In the genomic region with DNA sequence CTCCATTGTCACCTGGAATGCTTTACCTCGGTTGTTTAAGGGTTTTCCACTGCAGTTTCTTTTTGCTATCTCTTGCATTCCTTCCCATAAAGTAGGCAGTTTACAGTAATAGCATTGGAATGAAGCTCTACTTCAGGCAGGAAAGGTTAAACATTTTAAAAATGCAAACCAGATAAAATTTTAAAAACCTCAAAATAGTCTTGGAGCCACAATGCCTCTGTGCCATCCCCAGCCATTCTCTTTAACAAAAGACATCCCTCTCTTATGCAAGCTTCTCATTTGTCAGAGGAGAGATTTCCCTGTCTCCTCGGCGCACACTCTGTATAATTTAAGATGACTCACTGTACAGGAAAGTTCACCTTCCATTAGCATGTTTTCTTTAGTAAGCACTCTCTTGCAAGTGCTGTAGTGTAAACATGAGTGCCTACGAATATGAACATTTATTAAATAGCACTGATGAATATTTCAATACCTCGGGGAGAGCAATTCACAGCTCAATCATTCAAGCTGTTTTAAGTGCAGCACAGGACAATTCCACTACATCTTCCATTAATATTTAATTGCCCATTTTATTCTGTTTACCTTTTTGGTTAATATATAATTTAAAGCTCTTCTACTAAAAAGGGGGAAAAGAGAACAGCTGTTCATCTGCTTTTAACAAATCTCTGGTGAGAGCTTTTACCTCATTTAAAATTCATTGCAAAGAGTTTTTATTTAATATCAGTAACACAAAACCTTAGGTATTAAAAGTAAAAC, we compare ENCODE assay signal across 11 cellular contexts.
DNase-seq lines count a peak whose midpoint lies in the region; FAIRE-seq and TF ChIP-seq lines count a peak whose summit lies in the region.
"Had no signal": no experiment of that assay in that cellular context is flagged by ENCODE, and none has a peak within 500 bp of the region (broad histone marks: within the 10 kb centered on the region; RNA-seq: fewer than 3 reads in every experiment).

No MANE protein-coding gene starts in this region.

- no peaks in the 10 kb centered on the region for H3K9me3 ChIP-seq in mesodermal cell (ENCODE audit: control insufficient read depth, low read length)
- no peaks in the 10 kb centered on the region for H3K9me3 ChIP-seq in kidney (ENCODE audit: control insufficient read depth in 1 of 2, low read length in 2 of 2)

- peak; percentile 14 for DNase-seq in COLO668 (lab: John Stamatoyannopoulos, UW; ENCODE audit: unreplicated experiment)
- peak; percentile 44 for DNase-seq in NCI-H1105 (lab: John Stamatoyannopoulos, UW)
- peak; percentile 81 for DNase-seq in astrocyte of the spinal cord (ENCODE audit: low read depth, low spot score)
- no peak for DNase-seq in frontal cortex (ENCODE audit: low spot score in 2 of 2)
- DNase-seq in activated gamma-delta T cell (lab: John Stamatoyannopoulos, UW), result no peak
- no peak for DNase-seq in kidney
- DNase-seq in cerebellum (ENCODE audit: low spot score), result no peak
- DNase-seq: posterior cingulate gyrus had no signal

- H3K9ac ChIP-seq in kidney (ENCODE audit: low read length in 2 of 2), result no peak overlapping the region

- FAIRE-seq in frontal cortex (lab: Jason Lieb, UNC) (no peak), kidney (lab: Jason Lieb, UNC) (no peak)
- FAIRE-seq: G401.6, TTC549 had no signal

- H3K4me3 ChIP-seq in astrocyte of the spinal cord (ENCODE audit: low read depth, low read length) (no peak overlapping the region), mesodermal cell (ENCODE audit: extremely low read depth, insufficient read depth, low read length, poor library complexity, severe bottlenecking) (no peak overlapping the region), kidney (ENCODE audit: low read length in 2 of 2) (no peak overlapping the region)

- in situ Hi-C loops in astrocyte of the spinal cord (cut with HindIII; ENCODE audit: low sequenced_read_pairs), result no loop called here

- peaks cover 14% of the 10 kb centered on the region for H3K4me1 ChIP-seq in mesodermal cell (ENCODE audit: control insufficient read depth, insufficient read depth, low read length, poor library complexity, severe bottlenecking)
- no peaks in the 10 kb centered on the region for H3K4me1 ChIP-seq in kidney (ENCODE audit: control insufficient read depth in 1 of 2, insufficient read depth in 1 of 2, low read depth in 1 of 2, low read length in 2 of 2)

- H3K27ac ChIP-seq in mesodermal cell (ENCODE audit: low read depth, low read length, severe bottlenecking), result peak overlapping the region; percentile 41
- no peak overlapping the region for H3K27ac ChIP-seq in kidney (ENCODE audit: low read depth in 2 of 2, low read length in 2 of 2)

- intact Hi-C loops in kidney (cut with DNase I), result no loop called here

- H3K36me3 ChIP-seq in mesodermal cell (ENCODE audit: control insufficient read depth, insufficient read depth, low read length) (no peaks in the 10 kb centered on the region), kidney (ENCODE audit: control insufficient read depth in 1 of 2, insufficient read depth in 2 of 2, low read length in 2 of 2) (no peaks in the 10 kb centered on the region)

- TF ChIP-seq CTCF in astrocyte of the spinal cord (IDR thresholded peaks at IDR 0.05; ENCODE audit: low read depth, low read length) (no peak), kidney (IDR thresholded peaks at IDR 0.05; ENCODE audit: borderline replicate concordance, extremely low read depth, insufficient read depth) (no peak)

- no CpG with 5 or more reads among the region's 5 CpGs for WGBS in mesodermal cell (ENCODE audit: insufficient coverage in 2 of 2), 2 experiments

Comparison
In these comparisons a context has a peak if more than half of its experiments do, and no peak if none do; other contexts are left out.
1. DNase-seq: peak in COLO668 (single experiment), NCI-H1105 (single experiment) and astrocyte of the spinal cord (single experiment); none in frontal cortex (0 of 2), activated gamma-delta T cell (single experiment), kidney (single experiment) and cerebellum (single experiment).